8 cellular contexts compared by ENCODE assay signal in the genomic region with DNA sequence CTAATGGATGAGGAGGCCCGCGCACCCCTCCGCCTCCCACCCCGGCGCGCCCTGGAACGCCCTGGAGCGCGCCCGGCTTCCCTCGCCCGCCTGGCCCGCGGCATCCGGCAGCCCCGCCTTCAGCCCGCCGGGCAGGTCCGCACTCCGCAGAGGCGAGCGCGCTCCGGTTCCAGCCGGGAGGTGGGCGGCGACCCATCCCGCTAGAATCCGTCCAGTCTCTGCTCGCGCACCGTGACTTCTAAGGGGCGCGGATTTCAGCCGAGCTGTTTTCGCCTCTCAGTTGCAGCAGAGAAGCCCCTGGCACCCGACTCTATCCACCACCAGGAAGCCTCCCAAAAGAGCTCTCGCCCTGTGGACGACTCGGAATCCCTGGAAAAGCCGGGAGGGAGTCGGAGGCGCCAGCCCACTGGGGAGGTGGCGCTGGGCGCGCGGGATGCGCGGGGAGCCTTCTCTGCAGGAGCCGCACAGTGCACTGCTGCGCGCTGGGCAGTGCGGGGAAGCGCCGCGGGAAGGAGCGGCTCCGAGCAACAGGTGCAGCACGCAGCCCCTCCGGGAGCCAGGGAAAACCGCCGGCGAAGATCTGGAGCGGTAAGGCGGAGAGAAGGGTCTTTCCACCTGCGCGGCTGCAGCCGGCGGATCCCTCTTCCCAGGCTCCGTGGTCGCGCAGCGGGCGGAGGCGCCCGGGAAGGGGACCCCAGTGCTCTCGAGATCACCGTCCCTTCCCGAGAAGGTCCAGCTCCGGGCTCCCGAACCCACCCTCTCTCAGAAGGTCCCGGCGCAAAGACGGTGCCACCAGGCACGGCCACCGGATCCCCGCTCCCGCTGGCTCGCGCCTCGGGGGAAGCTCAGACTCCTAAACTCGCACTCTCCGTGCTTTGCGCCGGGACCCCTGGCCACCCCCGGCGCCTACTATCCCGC. TPM values are rescaled to one million over a fixed set of nuclear protein-coding genes. Genes with fewer than 3 reads are reported as not detected.
DNase-seq lines count a peak whose midpoint lies in the region; ATAC-seq and TF ChIP-seq lines count a peak whose summit lies in the region.

A gene with protein sequence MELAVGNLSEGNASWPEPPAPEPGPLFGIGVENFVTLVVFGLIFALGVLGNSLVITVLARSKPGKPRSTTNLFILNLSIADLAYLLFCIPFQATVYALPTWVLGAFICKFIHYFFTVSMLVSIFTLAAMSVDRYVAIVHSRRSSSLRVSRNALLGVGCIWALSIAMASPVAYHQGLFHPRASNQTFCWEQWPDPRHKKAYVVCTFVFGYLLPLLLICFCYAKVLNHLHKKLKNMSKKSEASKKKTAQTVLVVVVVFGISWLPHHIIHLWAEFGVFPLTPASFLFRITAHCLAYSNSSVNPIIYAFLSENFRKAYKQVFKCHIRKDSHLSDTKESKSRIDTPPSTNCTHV (plus strand): TSS at position 266 of the 918 bp plus-strand sequence. CDS start 701 bp downstream, outside the sequence.

- H3K4me3 ChIP-seq in GM06990 (replicated peaks; ENCODE audit: low read depth, low read length) (no peak within 1 kb of the TSS), NT2/D1 (ENCODE audit: insufficient read length, low read depth) (peak within 1 kb of the TSS; percentile 43), fibroblast of the aortic adventitia (ENCODE audit: low read depth, low read length) (peak within 1 kb of the TSS; percentile 57)

- TF ChIP-seq CTCF in GM06990 (IDR thresholded peaks at IDR 0.05; ENCODE audit: insufficient read depth, low read length, poor library complexity, severe bottlenecking) (no peak), fibroblast of the aortic adventitia (IDR thresholded peaks at IDR 0.05; ENCODE audit: insufficient read depth, low read length) (no peak)

- peaks cover 6% of the 10 kb centered on the region; the same call in 1 of the 2 replicates for H3K9me3 ChIP-seq in NT2/D1 (ENCODE audit: insufficient read depth, low read length)

- no peaks in the 10 kb centered on the region for H3K27me3 ChIP-seq in GM06990 (replicated peaks; ENCODE audit: control insufficient read depth, insufficient read depth, low read length)
- peaks cover 87% of the 10 kb centered on the region for H3K27me3 ChIP-seq in NT2/D1 (ENCODE audit: insufficient read depth, insufficient read length)

- H3K4me1 ChIP-seq in NT2/D1 (ENCODE audit: insufficient read depth, insufficient read length), result peaks cover 7% of the 10 kb centered on the region

- peak within 1 kb of the TSS; percentile 42 for H3K9ac ChIP-seq in NT2/D1 (ENCODE audit: insufficient read length, low read depth)

- DNase-seq in GM06990 (ENCODE audit: extremely low read depth, insufficient read length) (peak; percentile 11), NT2/D1 (ENCODE audit: low read depth, low spot score) (no peak), fibroblast of the aortic adventitia (ENCODE audit: low read depth) (peak; percentile 4), retina (peak; percentile 68), superior temporal gyrus (ENCODE audit: extremely low spot score) (no peak), globus pallidus (ENCODE audit: low spot score) (no peak)

- ATAC-seq in GM19397 (IDR thresholded peaks at IDR 0.05; ENCODE audit: unreplicated experiment) (no peak), HG03457 (IDR thresholded peaks at IDR 0.05; ENCODE audit: unreplicated experiment) (no peak)

- H3K36me3 ChIP-seq in GM06990 (ENCODE audit: control insufficient read depth, insufficient read depth, low read length), result no peaks in the 10 kb centered on the region
- no peaks in the 10 kb centered on the region for H3K36me3 ChIP-seq in NT2/D1 (ENCODE audit: insufficient read depth, insufficient read length, low read length)

RNA-seq across cellular contexts. Expression of the gene that starts here (rescaled TPM):
- under 0.01 TPM in 1 of 2 replicates, not detected in the other for total RNA-seq in fibroblast of the aortic adventitia (ENCODE audit: low replicate concordance)

Comparison
In these comparisons a context has a peak if more than half of its experiments do, and no peak if none do; other contexts are left out.
1. Peak in DNase-seq and H3K4me3 ChIP-seq in fibroblast of the aortic adventitia; RNA of the gene not detected or under 1 TPM.
2. DNase-seq: peak in GM06990 (single experiment) and retina (single experiment); none in NT2/D1 (single experiment), superior temporal gyrus (single experiment) and globus pallidus (single experiment).